In the genomic region with DNA sequence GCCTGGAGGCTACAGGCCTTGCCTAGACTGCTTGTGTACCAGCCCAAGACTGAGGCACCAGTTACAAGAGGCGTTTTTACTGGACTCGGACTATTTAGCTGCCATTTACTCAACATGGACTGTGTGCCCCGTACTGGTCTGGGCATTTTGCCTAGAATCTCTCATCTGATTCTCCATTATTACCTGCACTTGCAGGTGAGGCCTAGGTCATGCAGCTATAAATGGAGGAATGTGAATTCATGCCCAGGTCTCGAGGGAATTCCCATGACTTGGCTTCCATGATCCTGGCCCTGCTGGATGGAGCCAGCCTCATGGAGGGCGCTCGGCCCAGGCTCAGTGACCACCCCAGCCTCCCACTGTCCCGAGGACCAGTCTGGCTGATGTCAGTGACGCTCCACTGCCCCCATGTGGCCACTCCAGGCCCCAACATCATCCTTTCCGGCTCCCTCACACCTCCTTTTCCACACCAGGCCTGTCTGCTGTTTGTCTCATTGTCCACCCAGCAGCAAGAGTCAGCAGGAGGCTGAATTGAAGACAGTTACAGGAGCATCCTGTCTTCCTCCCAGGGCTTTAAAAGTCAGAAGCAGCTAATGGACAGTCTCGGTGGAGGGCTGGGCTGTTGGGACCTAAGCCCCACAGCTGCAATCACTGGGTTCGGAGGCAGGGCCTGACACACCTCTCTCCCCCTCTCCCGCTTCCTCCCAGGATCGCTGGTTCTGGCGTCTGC, we compare ENCODE assay signal across 1 cellular context.
A peak's percentile ranks its signal among the peaks of the same experiment; 100 is the strongest.
TF ChIP-seq lines count a peak whose summit lies in the region.

No MANE protein-coding gene starts in this region.

TF ChIP-seq in HepG2, 621 proteins besides CTCF, POLR2A, EP300 and RAD21 (continues in another document):
- TF ChIP-seq, protein P1, sequence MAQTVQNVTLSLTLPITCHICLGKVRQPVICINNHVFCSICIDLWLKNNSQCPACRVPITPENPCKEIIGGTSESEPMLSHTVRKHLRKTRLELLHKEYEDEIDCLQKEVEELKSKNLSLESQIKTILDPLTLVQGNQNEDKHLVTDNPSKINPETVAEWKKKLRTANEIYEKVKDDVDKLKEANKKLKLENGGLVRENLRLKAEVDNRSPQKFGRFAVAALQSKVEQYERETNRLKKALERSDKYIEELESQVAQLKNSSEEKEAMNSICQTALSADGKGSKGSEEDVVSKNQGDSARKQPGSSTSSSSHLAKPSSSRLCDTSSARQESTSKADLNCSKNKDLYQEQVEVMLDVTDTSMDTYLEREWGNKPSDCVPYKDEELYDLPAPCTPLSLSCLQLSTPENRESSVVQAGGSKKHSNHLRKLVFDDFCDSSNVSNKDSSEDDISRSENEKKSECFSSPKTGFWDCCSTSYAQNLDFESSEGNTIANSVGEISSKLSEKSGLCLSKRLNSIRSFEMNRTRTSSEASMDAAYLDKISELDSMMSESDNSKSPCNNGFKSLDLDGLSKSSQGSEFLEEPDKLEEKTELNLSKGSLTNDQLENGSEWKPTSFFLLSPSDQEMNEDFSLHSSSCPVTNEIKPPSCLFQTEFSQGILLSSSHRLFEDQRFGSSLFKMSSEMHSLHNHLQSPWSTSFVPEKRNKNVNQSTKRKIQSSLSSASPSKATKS (CRISPR knock-in tag; IDR thresholded peaks at IDR 0.05): 0 out of 2 replicates have a peak, but pooled peaks have one; percentile 80
- TF ChIP-seq ZNF34 (CRISPR knock-in tag; IDR thresholded peaks at IDR 0.05; ENCODE audit: borderline replicate concordance) (0 out of 2 replicates have a peak, but pooled peaks have one; percentile 76), ATRX (CRISPR knock-in tag; IDR thresholded peaks at IDR 0.05; ENCODE audit: borderline replicate concordance) (no peak), ZNF773 (CRISPR knock-in tag; IDR thresholded peaks at IDR 0.05; ENCODE audit: borderline replicate concordance) (no peak), ZNF121 (CRISPR knock-in tag; IDR thresholded peaks at IDR 0.05) (peak; percentile 78), RXRB (CRISPR knock-in tag; IDR thresholded peaks at IDR 0.05; ENCODE audit: borderline replicate concordance) (peak; percentile 54; the same call in 1 of the 2 replicates), KDM1A (CRISPR knock-in tag; IDR thresholded peaks at IDR 0.05) (peak; percentile 70; the same call in 1 of the 2 replicates), ZNF263 (CRISPR knock-in tag; IDR thresholded peaks at IDR 0.05) (0 out of 2 replicates have a peak, but pooled peaks have one; percentile 39), KAT8 (CRISPR knock-in tag; IDR thresholded peaks at IDR 0.05) (peak; percentile 43; the same call in 1 of the 2 replicates), ERF (CRISPR knock-in tag; IDR thresholded peaks at IDR 0.05) (peak; percentile 87; the same call in 1 of the 2 replicates), ZNF619 (CRISPR knock-in tag; IDR thresholded peaks at IDR 0.05) (peak; percentile 83; the same call in 1 of the 2 replicates), ZNF749 (CRISPR knock-in tag; IDR thresholded peaks at IDR 0.05; ENCODE audit: borderline replicate concordance) (no peak), ZNF598 (CRISPR knock-in tag; IDR thresholded peaks at IDR 0.05; ENCODE audit: borderline replicate concordance) (peak; percentile 80; the same call in 1 of the 2 replicates), ZNF205 (CRISPR knock-in tag; IDR thresholded peaks at IDR 0.05) (no peak), ZNF337 (CRISPR knock-in tag; IDR thresholded peaks at IDR 0.05; ENCODE audit: borderline replicate concordance, low read depth) (no peak), FOXK1 (CRISPR knock-in tag; IDR thresholded peaks at IDR 0.05; ENCODE audit: borderline replicate concordance, low read depth) (peak; percentile 33; the same call in 1 of the 2 replicates), NFE2L2 (IDR thresholded peaks at IDR 0.05; ENCODE audit: low read length) (no peak), SOX5 (CRISPR knock-in tag; IDR thresholded peaks at IDR 0.05; ENCODE audit: borderline replicate concordance) (peak; percentile 35; the same call in 1 of the 2 replicates), MIER2 (CRISPR knock-in tag; IDR thresholded peaks at IDR 0.05) (0 out of 2 replicates have a peak, but pooled peaks have one; percentile 38), SOX6 (IDR thresholded peaks at IDR 0.05) (no peak), SOX6 (CRISPR knock-in tag; IDR thresholded peaks at IDR 0.05) (peak; percentile 71)
- TF ChIP-seq, protein P2, sequence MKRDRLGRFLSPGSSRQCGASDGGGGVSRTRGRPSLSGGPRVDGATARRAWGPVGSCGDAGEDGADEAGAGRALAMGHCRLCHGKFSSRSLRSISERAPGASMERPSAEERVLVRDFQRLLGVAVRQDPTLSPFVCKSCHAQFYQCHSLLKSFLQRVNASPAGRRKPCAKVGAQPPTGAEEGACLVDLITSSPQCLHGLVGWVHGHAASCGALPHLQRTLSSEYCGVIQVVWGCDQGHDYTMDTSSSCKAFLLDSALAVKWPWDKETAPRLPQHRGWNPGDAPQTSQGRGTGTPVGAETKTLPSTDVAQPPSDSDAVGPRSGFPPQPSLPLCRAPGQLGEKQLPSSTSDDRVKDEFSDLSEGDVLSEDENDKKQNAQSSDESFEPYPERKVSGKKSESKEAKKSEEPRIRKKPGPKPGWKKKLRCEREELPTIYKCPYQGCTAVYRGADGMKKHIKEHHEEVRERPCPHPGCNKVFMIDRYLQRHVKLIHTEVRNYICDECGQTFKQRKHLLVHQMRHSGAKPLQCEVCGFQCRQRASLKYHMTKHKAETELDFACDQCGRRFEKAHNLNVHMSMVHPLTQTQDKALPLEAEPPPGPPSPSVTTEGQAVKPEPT (CRISPR knock-in tag; IDR thresholded peaks at IDR 0.05; ENCODE audit: low read depth): no peak
- TF ChIP-seq, protein P3, sequence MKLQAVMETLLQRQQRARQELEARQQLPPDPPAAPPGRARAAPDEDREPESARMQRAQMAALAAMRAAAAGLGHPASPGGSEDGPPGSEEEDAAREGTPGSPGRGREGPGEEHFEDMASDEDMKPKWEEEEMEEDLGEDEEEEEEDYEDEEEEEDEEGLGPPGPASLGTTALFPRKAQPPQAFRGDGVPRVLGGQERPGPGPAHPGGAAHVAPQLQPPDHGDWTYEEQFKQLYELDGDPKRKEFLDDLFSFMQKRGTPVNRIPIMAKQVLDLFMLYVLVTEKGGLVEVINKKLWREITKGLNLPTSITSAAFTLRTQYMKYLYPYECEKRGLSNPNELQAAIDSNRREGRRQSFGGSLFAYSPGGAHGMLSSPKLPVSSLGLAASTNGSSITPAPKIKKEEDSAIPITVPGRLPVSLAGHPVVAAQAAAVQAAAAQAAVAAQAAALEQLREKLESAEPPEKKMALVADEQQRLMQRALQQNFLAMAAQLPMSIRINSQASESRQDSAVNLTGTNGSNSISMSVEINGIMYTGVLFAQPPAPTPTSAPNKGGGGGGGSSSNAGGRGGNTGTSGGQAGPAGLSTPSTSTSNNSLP (IDR thresholded peaks at IDR 0.05; ENCODE audit: low read depth, low read length): 0 out of 2 replicates have a peak, but pooled peaks have one; percentile 28
- TF ChIP-seq, protein P4, sequence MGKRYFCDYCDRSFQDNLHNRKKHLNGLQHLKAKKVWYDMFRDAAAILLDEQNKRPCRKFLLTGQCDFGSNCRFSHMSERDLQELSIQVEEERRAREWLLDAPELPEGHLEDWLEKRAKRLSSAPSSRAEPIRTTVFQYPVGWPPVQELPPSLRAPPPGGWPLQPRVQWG (CRISPR knock-in tag; IDR thresholded peaks at IDR 0.05; ENCODE audit: borderline replicate concordance, low read depth): no peak
- TF ChIP-seq, protein P5, sequence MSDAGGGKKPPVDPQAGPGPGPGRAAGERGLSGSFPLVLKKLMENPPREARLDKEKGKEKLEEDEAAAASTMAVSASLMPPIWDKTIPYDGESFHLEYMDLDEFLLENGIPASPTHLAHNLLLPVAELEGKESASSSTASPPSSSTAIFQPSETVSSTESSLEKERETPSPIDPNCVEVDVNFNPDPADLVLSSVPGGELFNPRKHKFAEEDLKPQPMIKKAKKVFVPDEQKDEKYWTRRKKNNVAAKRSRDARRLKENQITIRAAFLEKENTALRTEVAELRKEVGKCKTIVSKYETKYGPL (CRISPR knock-in tag; IDR thresholded peaks at IDR 0.05): no peak
- TF ChIP-seq, protein P6, sequence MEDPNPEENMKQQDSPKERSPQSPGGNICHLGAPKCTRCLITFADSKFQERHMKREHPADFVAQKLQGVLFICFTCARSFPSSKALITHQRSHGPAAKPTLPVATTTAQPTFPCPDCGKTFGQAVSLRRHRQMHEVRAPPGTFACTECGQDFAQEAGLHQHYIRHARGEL (CRISPR knock-in tag; IDR thresholded peaks at IDR 0.05): no peak
- TF ChIP-seq, protein P7, sequence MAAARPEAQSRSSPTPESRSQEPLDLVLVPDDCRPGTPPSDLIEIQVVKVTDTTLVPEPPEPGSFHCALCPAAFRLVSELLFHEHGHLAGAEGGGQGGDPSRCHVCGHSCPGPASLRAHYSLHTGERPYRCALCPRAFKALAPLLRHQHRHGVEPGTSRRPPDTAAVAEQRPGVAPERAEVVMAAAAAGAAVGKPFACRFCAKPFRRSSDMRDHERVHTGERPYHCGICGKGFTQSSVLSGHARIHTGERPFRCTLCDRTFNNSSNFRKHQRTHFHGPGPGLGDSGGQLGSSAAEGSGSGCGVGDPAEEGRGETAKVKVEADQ (CRISPR knock-in tag; IDR thresholded peaks at IDR 0.05; ENCODE audit: borderline replicate concordance): no peak
- TF ChIP-seq, protein P8, sequence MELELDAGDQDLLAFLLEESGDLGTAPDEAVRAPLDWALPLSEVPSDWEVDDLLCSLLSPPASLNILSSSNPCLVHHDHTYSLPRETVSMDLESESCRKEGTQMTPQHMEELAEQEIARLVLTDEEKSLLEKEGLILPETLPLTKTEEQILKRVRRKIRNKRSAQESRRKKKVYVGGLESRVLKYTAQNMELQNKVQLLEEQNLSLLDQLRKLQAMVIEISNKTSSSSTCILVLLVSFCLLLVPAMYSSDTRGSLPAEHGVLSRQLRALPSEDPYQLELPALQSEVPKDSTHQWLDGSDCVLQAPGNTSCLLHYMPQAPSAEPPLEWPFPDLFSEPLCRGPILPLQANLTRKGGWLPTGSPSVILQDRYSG (CRISPR knock-in tag; IDR thresholded peaks at IDR 0.05): no peak
- TF ChIP-seq, protein P9, sequence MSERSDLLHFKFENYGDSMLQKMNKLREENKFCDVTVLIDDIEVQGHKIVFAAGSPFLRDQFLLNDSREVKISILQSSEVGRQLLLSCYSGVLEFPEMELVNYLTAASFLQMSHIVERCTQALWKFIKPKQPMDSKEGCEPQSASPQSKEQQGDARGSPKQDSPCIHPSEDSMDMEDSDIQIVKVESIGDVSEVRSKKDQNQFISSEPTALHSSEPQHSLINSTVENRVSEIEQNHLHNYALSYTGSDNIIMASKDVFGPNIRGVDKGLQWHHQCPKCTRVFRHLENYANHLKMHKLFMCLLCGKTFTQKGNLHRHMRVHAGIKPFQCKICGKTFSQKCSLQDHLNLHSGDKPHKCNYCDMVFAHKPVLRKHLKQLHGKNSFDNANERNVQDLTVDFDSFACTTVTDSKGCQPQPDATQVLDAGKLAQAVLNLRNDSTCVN (CRISPR knock-in tag; IDR thresholded peaks at IDR 0.05; ENCODE audit: borderline replicate concordance): peak; percentile 79
- TF ChIP-seq, protein P10, sequence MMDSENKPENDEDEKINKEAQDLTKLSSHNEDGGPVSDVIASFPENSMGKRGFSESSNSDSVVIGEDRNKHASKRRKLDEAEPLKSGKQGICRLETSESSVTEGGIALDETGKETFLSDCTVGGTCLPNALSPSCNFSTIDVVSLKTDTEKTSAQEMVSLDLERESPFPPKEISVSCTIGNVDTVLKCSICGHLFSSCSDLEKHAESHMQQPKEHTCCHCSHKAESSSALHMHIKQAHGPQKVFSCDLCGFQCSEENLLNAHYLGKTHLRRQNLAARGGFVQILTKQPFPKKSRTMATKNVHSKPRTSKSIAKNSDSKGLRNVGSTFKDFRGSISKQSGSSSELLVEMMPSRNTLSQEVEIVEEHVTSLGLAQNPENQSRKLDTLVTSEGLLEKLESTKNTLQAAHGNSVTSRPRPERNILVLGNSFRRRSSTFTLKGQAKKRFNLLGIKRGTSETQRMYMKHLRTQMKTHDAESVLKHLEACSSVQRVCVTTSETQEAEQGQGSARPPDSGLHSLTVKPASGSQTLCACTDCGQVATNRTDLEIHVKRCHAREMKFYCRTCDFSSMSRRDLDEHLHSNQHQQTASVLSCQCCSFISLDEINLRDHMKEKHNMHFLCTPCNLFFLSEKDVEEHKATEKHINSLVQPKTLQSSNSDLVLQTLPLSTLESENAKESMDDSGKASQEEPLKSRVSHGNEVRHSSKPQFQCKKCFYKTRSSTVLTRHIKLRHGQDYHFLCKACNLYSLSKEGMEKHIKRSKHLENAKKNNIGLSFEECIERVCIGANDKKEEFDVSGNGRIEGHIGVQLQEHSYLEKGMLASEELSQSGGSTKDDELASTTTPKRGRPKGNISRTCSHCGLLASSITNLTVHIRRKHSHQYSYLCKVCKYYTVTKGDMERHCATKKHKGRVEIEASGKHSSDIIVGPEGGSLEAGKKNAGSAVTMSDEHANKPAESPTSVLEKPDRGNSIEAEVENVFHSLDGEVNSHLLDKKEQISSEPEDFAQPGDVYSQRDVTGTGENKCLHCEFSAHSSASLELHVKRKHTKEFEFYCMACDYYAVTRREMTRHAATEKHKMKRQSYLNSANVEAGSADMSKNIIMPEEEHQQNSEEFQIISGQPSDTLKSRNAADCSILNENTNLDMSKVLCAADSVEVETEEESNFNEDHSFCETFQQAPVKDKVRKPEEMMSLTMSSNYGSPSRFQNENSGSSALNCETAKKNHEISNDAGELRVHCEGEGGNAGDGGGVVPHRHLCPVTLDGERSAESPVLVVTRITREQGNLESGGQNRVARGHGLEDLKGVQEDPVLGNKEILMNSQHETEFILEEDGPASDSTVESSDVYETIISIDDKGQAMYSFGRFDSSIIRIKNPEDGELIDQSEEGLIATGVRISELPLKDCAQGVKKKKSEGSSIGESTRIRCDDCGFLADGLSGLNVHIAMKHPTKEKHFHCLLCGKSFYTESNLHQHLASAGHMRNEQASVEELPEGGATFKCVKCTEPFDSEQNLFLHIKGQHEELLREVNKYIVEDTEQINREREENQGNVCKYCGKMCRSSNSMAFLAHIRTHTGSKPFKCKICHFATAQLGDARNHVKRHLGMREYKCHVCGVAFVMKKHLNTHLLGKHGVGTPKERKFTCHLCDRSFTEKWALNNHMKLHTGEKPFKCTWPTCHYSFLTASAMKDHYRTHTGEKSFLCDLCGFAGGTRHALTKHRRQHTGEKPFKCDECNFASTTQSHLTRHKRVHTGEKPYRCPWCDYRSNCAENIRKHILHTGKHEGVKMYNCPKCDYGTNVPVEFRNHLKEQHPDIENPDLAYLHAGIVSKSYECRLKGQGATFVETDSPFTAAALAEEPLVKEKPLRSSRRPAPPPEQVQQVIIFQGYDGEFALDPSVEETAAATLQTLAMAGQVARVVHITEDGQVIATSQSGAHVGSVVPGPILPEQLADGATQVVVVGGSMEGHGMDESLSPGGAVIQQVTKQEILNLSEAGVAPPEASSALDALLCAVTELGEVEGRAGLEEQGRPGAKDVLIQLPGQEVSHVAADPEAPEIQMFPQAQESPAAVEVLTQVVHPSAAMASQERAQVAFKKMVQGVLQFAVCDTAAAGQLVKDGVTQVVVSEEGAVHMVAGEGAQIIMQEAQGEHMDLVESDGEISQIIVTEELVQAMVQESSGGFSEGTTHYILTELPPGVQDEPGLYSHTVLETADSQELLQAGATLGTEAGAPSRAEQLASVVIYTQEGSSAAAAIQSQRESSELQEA (CRISPR knock-in tag; IDR thresholded peaks at IDR 0.05; ENCODE audit: not compliant biosample characterization): peak; percentile 79
